In the genomic region with DNA sequence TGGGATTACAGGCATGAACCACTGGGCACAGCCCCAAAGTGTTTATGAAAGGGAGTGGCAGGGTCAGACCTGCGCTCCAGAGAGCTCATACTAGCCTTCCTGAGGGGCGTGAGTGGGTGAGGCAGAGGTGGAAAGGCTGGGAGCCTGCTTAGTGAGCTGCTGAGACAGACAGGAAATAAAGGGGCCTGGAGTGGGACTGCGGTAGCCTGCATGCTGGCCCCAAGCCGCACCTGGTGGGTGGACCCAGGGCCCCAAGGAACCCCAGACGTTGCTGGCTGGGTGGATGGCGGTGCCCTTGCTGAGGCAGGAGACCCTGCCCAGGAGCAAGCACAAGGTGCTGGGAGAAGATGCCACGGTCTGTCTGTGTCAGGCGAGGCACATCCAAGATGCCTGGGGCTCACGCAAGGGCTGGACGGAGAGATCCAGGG, we compare ENCODE assay signal across 1 cellular context.
TF ChIP-seq lines count a peak whose summit lies in the region.

No MANE protein-coding gene starts in this region.

TF ChIP-seq in WTC11, 78 proteins besides CTCF, POLR2A, EP300 and RAD21 (continued from another document):
- TF ChIP-seq, protein P1, sequence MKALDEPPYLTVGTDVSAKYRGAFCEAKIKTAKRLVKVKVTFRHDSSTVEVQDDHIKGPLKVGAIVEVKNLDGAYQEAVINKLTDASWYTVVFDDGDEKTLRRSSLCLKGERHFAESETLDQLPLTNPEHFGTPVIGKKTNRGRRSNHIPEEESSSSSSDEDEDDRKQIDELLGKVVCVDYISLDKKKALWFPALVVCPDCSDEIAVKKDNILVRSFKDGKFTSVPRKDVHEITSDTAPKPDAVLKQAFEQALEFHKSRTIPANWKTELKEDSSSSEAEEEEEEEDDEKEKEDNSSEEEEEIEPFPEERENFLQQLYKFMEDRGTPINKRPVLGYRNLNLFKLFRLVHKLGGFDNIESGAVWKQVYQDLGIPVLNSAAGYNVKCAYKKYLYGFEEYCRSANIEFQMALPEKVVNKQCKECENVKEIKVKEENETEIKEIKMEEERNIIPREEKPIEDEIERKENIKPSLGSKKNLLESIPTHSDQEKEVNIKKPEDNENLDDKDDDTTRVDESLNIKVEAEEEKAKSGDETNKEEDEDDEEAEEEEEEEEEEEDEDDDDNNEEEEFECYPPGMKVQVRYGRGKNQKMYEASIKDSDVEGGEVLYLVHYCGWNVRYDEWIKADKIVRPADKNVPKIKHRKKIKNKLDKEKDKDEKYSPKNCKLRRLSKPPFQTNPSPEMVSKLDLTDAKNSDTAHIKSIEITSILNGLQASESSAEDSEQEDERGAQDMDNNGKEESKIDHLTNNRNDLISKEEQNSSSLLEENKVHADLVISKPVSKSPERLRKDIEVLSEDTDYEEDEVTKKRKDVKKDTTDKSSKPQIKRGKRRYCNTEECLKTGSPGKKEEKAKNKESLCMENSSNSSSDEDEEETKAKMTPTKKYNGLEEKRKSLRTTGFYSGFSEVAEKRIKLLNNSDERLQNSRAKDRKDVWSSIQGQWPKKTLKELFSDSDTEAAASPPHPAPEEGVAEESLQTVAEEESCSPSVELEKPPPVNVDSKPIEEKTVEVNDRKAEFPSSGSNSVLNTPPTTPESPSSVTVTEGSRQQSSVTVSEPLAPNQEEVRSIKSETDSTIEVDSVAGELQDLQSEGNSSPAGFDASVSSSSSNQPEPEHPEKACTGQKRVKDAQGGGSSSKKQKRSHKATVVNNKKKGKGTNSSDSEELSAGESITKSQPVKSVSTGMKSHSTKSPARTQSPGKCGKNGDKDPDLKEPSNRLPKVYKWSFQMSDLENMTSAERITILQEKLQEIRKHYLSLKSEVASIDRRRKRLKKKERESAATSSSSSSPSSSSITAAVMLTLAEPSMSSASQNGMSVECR (CRISPR knock-in tag; IDR thresholded peaks at IDR 0.05; ENCODE audit: borderline replicate concordance), result no peak
- TF ChIP-seq, protein P2, sequence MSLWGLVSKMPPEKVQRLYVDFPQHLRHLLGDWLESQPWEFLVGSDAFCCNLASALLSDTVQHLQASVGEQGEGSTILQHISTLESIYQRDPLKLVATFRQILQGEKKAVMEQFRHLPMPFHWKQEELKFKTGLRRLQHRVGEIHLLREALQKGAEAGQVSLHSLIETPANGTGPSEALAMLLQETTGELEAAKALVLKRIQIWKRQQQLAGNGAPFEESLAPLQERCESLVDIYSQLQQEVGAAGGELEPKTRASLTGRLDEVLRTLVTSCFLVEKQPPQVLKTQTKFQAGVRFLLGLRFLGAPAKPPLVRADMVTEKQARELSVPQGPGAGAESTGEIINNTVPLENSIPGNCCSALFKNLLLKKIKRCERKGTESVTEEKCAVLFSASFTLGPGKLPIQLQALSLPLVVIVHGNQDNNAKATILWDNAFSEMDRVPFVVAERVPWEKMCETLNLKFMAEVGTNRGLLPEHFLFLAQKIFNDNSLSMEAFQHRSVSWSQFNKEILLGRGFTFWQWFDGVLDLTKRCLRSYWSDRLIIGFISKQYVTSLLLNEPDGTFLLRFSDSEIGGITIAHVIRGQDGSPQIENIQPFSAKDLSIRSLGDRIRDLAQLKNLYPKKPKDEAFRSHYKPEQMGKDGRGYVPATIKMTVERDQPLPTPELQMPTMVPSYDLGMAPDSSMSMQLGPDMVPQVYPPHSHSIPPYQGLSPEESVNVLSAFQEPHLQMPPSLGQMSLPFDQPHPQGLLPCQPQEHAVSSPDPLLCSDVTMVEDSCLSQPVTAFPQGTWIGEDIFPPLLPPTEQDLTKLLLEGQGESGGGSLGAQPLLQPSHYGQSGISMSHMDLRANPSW (CRISPR knock-in tag; conservative IDR thresholded peaks at IDR 0.05; ENCODE audit: low read depth), result no peak
- TF ChIP-seq, protein P3, sequence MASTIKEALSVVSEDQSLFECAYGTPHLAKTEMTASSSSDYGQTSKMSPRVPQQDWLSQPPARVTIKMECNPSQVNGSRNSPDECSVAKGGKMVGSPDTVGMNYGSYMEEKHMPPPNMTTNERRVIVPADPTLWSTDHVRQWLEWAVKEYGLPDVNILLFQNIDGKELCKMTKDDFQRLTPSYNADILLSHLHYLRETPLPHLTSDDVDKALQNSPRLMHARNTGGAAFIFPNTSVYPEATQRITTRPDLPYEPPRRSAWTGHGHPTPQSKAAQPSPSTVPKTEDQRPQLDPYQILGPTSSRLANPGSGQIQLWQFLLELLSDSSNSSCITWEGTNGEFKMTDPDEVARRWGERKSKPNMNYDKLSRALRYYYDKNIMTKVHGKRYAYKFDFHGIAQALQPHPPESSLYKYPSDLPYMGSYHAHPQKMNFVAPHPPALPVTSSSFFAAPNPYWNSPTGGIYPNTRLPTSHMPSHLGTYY (CRISPR knock-in tag; IDR thresholded peaks at IDR 0.05), result no peak
- TF ChIP-seq, protein P4, sequence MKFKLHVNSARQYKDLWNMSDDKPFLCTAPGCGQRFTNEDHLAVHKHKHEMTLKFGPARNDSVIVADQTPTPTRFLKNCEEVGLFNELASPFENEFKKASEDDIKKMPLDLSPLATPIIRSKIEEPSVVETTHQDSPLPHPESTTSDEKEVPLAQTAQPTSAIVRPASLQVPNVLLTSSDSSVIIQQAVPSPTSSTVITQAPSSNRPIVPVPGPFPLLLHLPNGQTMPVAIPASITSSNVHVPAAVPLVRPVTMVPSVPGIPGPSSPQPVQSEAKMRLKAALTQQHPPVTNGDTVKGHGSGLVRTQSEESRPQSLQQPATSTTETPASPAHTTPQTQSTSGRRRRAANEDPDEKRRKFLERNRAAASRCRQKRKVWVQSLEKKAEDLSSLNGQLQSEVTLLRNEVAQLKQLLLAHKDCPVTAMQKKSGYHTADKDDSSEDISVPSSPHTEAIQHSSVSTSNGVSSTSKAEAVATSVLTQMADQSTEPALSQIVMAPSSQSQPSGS (CRISPR knock-in tag; IDR thresholded peaks at IDR 0.05; ENCODE audit: borderline replicate concordance, low read depth), result no peak
- TF ChIP-seq, protein P5, sequence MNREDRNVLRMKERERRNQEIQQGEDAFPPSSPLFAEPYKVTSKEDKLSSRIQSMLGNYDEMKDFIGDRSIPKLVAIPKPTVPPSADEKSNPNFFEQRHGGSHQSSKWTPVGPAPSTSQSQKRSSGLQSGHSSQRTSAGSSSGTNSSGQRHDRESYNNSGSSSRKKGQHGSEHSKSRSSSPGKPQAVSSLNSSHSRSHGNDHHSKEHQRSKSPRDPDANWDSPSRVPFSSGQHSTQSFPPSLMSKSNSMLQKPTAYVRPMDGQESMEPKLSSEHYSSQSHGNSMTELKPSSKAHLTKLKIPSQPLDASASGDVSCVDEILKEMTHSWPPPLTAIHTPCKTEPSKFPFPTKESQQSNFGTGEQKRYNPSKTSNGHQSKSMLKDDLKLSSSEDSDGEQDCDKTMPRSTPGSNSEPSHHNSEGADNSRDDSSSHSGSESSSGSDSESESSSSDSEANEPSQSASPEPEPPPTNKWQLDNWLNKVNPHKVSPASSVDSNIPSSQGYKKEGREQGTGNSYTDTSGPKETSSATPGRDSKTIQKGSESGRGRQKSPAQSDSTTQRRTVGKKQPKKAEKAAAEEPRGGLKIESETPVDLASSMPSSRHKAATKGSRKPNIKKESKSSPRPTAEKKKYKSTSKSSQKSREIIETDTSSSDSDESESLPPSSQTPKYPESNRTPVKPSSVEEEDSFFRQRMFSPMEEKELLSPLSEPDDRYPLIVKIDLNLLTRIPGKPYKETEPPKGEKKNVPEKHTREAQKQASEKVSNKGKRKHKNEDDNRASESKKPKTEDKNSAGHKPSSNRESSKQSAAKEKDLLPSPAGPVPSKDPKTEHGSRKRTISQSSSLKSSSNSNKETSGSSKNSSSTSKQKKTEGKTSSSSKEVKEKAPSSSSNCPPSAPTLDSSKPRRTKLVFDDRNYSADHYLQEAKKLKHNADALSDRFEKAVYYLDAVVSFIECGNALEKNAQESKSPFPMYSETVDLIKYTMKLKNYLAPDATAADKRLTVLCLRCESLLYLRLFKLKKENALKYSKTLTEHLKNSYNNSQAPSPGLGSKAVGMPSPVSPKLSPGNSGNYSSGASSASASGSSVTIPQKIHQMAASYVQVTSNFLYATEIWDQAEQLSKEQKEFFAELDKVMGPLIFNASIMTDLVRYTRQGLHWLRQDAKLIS (CRISPR knock-in tag; IDR thresholded peaks at IDR 0.05; ENCODE audit: borderline replicate concordance), result no peak
- TF ChIP-seq, protein P6, sequence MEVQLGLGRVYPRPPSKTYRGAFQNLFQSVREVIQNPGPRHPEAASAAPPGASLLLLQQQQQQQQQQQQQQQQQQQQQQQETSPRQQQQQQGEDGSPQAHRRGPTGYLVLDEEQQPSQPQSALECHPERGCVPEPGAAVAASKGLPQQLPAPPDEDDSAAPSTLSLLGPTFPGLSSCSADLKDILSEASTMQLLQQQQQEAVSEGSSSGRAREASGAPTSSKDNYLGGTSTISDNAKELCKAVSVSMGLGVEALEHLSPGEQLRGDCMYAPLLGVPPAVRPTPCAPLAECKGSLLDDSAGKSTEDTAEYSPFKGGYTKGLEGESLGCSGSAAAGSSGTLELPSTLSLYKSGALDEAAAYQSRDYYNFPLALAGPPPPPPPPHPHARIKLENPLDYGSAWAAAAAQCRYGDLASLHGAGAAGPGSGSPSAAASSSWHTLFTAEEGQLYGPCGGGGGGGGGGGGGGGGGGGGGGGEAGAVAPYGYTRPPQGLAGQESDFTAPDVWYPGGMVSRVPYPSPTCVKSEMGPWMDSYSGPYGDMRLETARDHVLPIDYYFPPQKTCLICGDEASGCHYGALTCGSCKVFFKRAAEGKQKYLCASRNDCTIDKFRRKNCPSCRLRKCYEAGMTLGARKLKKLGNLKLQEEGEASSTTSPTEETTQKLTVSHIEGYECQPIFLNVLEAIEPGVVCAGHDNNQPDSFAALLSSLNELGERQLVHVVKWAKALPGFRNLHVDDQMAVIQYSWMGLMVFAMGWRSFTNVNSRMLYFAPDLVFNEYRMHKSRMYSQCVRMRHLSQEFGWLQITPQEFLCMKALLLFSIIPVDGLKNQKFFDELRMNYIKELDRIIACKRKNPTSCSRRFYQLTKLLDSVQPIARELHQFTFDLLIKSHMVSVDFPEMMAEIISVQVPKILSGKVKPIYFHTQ (CRISPR knock-in tag; IDR thresholded peaks at IDR 0.05), result no peak
- TF ChIP-seq CREB1 (CRISPR knock-in tag; IDR thresholded peaks at IDR 0.05), result no peak
- TF ChIP-seq, protein P7, sequence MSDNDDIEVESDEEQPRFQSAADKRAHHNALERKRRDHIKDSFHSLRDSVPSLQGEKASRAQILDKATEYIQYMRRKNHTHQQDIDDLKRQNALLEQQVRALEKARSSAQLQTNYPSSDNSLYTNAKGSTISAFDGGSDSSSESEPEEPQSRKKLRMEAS (CRISPR knock-in tag; IDR thresholded peaks at IDR 0.05), result no peak
- TF ChIP-seq ZNF396 (CRISPR knock-in tag; IDR thresholded peaks at IDR 0.05; ENCODE audit: borderline replicate concordance), result no peak
- TF ChIP-seq, protein P8, sequence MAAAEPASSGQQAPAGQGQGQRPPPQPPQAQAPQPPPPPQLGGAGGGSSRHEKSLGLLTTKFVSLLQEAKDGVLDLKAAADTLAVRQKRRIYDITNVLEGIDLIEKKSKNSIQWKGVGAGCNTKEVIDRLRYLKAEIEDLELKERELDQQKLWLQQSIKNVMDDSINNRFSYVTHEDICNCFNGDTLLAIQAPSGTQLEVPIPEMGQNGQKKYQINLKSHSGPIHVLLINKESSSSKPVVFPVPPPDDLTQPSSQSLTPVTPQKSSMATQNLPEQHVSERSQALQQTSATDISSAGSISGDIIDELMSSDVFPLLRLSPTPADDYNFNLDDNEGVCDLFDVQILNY (CRISPR knock-in tag; IDR thresholded peaks at IDR 0.05), result no peak
- TF ChIP-seq ZNF219 (CRISPR knock-in tag; IDR thresholded peaks at IDR 0.05; ENCODE audit: borderline replicate concordance), result no peak
- TF ChIP-seq ZNF138 (CRISPR knock-in tag; conservative IDR thresholded peaks at IDR 0.05), result no peak
- no peak for TF ChIP-seq MYBL2 (CRISPR knock-in tag; IDR thresholded peaks at IDR 0.05)
- no peak for TF ChIP-seq IRF2 (CRISPR knock-in tag; IDR thresholded peaks at IDR 0.05; ENCODE audit: borderline replicate concordance, low read depth)
- no peak for TF ChIP-seq GRHL2 (CRISPR knock-in tag; IDR thresholded peaks at IDR 0.05; ENCODE audit: insufficient replicate concordance, severe bottlenecking)
- TF ChIP-seq, protein P9, sequence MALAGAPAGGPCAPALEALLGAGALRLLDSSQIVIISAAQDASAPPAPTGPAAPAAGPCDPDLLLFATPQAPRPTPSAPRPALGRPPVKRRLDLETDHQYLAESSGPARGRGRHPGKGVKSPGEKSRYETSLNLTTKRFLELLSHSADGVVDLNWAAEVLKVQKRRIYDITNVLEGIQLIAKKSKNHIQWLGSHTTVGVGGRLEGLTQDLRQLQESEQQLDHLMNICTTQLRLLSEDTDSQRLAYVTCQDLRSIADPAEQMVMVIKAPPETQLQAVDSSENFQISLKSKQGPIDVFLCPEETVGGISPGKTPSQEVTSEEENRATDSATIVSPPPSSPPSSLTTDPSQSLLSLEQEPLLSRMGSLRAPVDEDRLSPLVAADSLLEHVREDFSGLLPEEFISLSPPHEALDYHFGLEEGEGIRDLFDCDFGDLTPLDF (CRISPR knock-in tag; IDR thresholded peaks at IDR 0.05), result no peak
